8 cellular contexts compared by ENCODE assay signal in the genomic region with DNA sequence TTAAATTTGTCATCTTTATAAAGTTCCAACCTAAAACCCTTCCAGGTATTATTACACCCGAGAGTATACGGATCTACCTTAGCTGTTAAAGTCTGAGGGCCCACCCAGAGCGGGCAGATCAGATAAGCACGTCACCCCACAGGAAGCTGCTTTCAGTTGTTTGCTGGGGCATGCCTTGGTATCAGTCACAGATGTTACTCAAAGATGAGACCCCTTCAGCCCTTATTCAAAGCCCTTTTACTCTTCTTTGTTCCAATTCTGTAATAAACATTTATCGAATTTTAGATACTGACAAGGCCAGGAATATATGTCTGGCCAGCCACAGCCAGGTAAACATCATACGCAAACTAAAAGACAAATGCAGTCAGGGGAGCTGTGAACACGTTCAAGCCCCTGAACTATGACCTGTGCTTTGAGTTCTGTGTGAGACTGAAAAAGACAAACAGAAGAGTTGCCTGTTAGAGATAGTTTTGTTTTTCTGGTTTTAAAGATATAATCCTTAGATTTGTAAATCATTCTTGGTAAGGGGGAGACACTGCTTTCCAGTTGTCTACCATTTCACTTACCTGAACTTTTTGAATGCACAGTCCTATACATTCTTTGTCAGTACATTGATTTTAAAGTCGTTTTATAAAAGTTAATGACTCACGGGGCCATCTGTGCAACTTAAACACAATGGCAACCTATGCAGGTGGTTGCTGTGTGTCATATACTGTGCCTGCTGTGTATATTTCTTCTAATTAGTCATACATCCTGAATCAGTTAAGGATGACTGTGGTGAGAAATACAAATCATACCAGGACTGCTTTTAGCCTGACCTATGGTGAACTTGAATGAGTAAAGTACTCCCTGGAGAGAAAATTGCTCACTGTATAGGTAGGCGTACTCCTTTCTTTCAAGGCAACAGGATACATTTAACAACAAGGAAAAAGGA.
DNase-seq lines count a peak whose midpoint lies in the region; ATAC-seq and TF ChIP-seq lines count a peak whose summit lies in the region.

No MANE protein-coding gene starts in this region.

- DNase-seq in activated naive CD4-positive, alpha-beta T cell treated with Interleukin-2 at 50 U/mL for 16 hours: peak; percentile 4
- no peak for DNase-seq in activated naive CD4-positive, alpha-beta T cell (lab: John Stamatoyannopoulos, UW)
- DNase-seq in NCI-H460 (ENCODE audit: extremely low read depth, low read depth): peak; percentile 89
- DNase-seq in central memory CD8-positive, alpha-beta T cell (ENCODE audit: low spot score in 2 of 2): no peak
- DNase-seq in skeletal muscle cell (ENCODE audit: low read depth): peak; percentile 97
- no peak for DNase-seq in uterus

- H3K9me3 Mint-ChIP-seq in central memory CD8-positive, alpha-beta T cell: peaks cover 6% of the 10 kb centered on the region

- H3K4me3 ChIP-seq in skeletal muscle cell (ENCODE audit: low read depth, low read length) (no peak overlapping the region), gastroesophageal sphincter (no peak overlapping the region), uterus (no peak overlapping the region)

- no peak overlapping the region for H3K27ac ChIP-seq in gastroesophageal sphincter
- peak overlapping the region in 1 of 2 donors; percentile 65 for H3K27ac ChIP-seq in uterus

- H3K36me3 Mint-ChIP-seq in central memory CD8-positive, alpha-beta T cell (ENCODE audit: insufficient read depth): no peaks in the 10 kb centered on the region

- H3K27me3 ChIP-seq in gastroesophageal sphincter (no peaks in the 10 kb centered on the region), uterus (no peaks in the 10 kb centered on the region)

- TF ChIP-seq POLR2A in gastroesophageal sphincter (IDR thresholded peaks at IDR 0.05) (no peak), uterus (IDR thresholded peaks at IDR 0.05) (no peak)

- TF ChIP-seq EP300 in gastroesophageal sphincter (IDR thresholded peaks at IDR 0.05): no peak

- H3K36me3 ChIP-seq in gastroesophageal sphincter (no peaks in the 10 kb centered on the region), uterus (no peaks in the 10 kb centered on the region)

- H3K4me1 ChIP-seq in gastroesophageal sphincter (no peaks in the 10 kb centered on the region), uterus (no peaks in the 10 kb centered on the region)

- intact Hi-C loops in uterus (cut with DNase I; ENCODE audit: low total_unique reads): no loop called here

- peak; percentile 96 for ATAC-seq in HG02763 (IDR thresholded peaks at IDR 0.05; ENCODE audit: unreplicated experiment)
- ATAC-seq in central memory CD8-positive, alpha-beta T cell (replicated peaks; ENCODE audit: extremely low read depth, poor library complexity, severe bottlenecking): peak; percentile 54
- no peak for ATAC-seq in gastroesophageal sphincter

- WGBS in gastroesophageal sphincter (ENCODE audit: low coverage in 1 of 2), 2 donors: 64 to 80% methylated on average over 10 of the region's 10 CpGs

- H3K4me1 Mint-ChIP-seq in central memory CD8-positive, alpha-beta T cell: no peaks in the 10 kb centered on the region

- H3K4me3 Mint-ChIP-seq in central memory CD8-positive, alpha-beta T cell: no peak overlapping the region

- no peak overlapping the region for H3K27ac Mint-ChIP-seq in central memory CD8-positive, alpha-beta T cell (ENCODE audit: low read depth)

- peaks cover 27% of the 10 kb centered on the region for H3K27me3 Mint-ChIP-seq in central memory CD8-positive, alpha-beta T cell

- H3K9me3 ChIP-seq in gastroesophageal sphincter (peaks cover 0 to 9% (median 0%) of the 10 kb centered on the region in 3 donors), uterus (no peaks in the 10 kb centered on the region)

- no peak for TF ChIP-seq CTCF in gastroesophageal sphincter (IDR thresholded peaks at IDR 0.05)
- peak in 1 of 4 experiments; percentile 6 for TF ChIP-seq CTCF in uterus (IDR thresholded peaks at IDR 0.05)

Comparison
In these comparisons a context has a peak if more than half of its experiments do, and no peak if none do; other contexts are left out.
1. DNase-seq: peak in activated naive CD4-positive, alpha-beta T cell treated with Interleukin-2 at 50 U/mL for 16 hours (single experiment), NCI-H460 (single experiment) and skeletal muscle cell (single experiment); none in activated naive CD4-positive, alpha-beta T cell (0 of 4), central memory CD8-positive, alpha-beta T cell (0 of 2) and uterus (0 of 2).